In the genomic region with DNA sequence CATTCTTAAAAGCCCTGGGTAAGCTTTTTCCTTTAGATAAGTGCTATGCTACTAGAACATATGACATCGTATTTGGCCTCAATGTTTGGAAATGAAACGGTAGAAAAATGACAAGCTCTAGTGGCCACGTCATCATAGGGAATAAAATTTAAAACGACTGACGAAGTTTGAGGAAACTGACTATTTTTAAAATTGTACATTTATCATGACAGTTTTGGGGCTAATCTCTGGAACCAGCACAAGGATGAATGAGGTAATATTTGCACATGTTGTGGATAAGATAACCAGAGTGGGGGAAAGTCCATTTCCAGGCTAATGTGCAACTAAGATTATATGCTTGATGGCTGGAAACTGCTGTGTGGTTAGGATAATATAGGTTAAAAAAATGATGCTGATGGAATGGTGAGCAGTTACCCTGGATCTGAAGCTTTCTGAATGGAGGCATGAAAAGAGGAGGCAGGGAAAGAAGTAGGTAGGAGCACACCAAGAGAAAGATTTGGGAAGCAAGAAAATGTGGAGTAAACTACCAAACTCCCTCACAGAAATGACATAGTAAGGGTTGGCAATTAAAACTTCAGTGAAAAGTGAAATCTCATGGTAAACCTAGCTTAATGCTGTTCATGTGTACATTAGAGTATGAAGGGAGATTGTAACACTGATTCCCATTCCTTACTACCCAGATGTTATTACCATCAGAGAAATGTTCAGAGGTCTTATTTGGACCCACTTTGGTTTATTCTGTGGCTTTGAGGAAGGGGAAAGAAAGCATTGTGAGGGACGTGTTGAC, we compare ENCODE assay signal across 1 cellular context.
A peak's percentile ranks its signal among the peaks of the same experiment; 100 is the strongest.
TF ChIP-seq lines count a peak whose summit lies in the region.

No MANE protein-coding gene starts in this region.

TF ChIP-seq in K562, 482 proteins besides CTCF, POLR2A, EP300 and RAD21 (continued from another document and continues in another):
- TF ChIP-seq, protein P1, sequence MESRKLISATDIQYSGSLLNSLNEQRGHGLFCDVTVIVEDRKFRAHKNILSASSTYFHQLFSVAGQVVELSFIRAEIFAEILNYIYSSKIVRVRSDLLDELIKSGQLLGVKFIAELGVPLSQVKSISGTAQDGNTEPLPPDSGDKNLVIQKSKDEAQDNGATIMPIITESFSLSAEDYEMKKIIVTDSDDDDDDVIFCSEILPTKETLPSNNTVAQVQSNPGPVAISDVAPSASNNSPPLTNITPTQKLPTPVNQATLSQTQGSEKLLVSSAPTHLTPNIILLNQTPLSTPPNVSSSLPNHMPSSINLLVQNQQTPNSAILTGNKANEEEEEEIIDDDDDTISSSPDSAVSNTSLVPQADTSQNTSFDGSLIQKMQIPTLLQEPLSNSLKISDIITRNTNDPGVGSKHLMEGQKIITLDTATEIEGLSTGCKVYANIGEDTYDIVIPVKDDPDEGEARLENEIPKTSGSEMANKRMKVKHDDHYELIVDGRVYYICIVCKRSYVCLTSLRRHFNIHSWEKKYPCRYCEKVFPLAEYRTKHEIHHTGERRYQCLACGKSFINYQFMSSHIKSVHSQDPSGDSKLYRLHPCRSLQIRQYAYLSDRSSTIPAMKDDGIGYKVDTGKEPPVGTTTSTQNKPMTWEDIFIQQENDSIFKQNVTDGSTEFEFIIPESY (CRISPR knock-in tag; IDR thresholded peaks at IDR 0.05), result peak; percentile 52
- no peak for TF ChIP-seq ZNF121 (CRISPR knock-in tag; conservative IDR thresholded peaks at IDR 0.05)
- TF ChIP-seq, protein P2, sequence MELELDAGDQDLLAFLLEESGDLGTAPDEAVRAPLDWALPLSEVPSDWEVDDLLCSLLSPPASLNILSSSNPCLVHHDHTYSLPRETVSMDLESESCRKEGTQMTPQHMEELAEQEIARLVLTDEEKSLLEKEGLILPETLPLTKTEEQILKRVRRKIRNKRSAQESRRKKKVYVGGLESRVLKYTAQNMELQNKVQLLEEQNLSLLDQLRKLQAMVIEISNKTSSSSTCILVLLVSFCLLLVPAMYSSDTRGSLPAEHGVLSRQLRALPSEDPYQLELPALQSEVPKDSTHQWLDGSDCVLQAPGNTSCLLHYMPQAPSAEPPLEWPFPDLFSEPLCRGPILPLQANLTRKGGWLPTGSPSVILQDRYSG (tag; conservative IDR thresholded peaks at IDR 0.05; ENCODE audit: low read depth), result peak; percentile 82; the same call in 1 of the 2 replicates
- TF ChIP-seq, protein P3, sequence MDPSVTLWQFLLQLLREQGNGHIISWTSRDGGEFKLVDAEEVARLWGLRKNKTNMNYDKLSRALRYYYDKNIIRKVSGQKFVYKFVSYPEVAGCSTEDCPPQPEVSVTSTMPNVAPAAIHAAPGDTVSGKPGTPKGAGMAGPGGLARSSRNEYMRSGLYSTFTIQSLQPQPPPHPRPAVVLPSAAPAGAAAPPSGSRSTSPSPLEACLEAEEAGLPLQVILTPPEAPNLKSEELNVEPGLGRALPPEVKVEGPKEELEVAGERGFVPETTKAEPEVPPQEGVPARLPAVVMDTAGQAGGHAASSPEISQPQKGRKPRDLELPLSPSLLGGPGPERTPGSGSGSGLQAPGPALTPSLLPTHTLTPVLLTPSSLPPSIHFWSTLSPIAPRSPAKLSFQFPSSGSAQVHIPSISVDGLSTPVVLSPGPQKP (CRISPR knock-in tag; IDR thresholded peaks at IDR 0.05), result no peak
- TF ChIP-seq ZNF197 (CRISPR knock-in tag; IDR thresholded peaks at IDR 0.05; ENCODE audit: low read depth), result peak; percentile 96
- peak in 1 of 3 experiments; percentile 18 for TF ChIP-seq YY1 (IDR thresholded peaks at IDR 0.05; ENCODE audit: borderline replicate concordance in 1 of 3, control insufficient read depth in 1 of 3, extremely low read depth in 1 of 3, insufficient read depth in 3 of 3, insufficient read length in 1 of 3, insufficient replicate concordance in 2 of 3, low read depth in 1 of 3, low read length in 2 of 3)
- TF ChIP-seq HCFC1 (IDR thresholded peaks at IDR 0.05; ENCODE audit: low read depth, low read length), result no peak
- TF ChIP-seq, protein P4, sequence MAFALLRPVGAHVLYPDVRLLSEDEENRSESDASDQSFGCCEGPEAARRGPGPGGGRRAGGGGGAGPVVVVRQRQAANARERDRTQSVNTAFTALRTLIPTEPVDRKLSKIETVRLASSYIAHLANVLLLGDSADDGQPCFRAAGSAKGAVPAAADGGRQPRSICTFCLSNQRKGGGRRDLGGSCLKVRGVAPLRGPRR (CRISPR knock-in tag; IDR thresholded peaks at IDR 0.05), result no peak
- TF ChIP-seq GTF2E2 (tag; IDR thresholded peaks at IDR 0.05), result no peak; the same call in 1 of the 2 replicates
- no peak for TF ChIP-seq CHD1 (IDR thresholded peaks at IDR 0.05; ENCODE audit: low read length)
- TF ChIP-seq, protein P5, sequence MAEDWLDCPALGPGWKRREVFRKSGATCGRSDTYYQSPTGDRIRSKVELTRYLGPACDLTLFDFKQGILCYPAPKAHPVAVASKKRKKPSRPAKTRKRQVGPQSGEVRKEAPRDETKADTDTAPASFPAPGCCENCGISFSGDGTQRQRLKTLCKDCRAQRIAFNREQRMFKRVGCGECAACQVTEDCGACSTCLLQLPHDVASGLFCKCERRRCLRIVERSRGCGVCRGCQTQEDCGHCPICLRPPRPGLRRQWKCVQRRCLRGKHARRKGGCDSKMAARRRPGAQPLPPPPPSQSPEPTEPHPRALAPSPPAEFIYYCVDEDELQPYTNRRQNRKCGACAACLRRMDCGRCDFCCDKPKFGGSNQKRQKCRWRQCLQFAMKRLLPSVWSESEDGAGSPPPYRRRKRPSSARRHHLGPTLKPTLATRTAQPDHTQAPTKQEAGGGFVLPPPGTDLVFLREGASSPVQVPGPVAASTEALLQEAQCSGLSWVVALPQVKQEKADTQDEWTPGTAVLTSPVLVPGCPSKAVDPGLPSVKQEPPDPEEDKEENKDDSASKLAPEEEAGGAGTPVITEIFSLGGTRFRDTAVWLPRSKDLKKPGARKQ (CRISPR knock-in tag; IDR thresholded peaks at IDR 0.05), result no peak
- no peak for TF ChIP-seq MCM7 (IDR thresholded peaks at IDR 0.05)
- peak; percentile 84 for TF ChIP-seq FOXA1 (IDR thresholded peaks at IDR 0.05; ENCODE audit: borderline replicate concordance)
- peak; percentile 86 for TF ChIP-seq RNF2 (IDR thresholded peaks at IDR 0.05)
- no peak for TF ChIP-seq NR1H2 (CRISPR knock-in tag; IDR thresholded peaks at IDR 0.05)
- TF ChIP-seq SMAD3 (CRISPR knock-in tag; conservative IDR thresholded peaks at IDR 0.05), result peak; percentile 90; the same call in 1 of the 2 replicates
- TF ChIP-seq, protein P6, sequence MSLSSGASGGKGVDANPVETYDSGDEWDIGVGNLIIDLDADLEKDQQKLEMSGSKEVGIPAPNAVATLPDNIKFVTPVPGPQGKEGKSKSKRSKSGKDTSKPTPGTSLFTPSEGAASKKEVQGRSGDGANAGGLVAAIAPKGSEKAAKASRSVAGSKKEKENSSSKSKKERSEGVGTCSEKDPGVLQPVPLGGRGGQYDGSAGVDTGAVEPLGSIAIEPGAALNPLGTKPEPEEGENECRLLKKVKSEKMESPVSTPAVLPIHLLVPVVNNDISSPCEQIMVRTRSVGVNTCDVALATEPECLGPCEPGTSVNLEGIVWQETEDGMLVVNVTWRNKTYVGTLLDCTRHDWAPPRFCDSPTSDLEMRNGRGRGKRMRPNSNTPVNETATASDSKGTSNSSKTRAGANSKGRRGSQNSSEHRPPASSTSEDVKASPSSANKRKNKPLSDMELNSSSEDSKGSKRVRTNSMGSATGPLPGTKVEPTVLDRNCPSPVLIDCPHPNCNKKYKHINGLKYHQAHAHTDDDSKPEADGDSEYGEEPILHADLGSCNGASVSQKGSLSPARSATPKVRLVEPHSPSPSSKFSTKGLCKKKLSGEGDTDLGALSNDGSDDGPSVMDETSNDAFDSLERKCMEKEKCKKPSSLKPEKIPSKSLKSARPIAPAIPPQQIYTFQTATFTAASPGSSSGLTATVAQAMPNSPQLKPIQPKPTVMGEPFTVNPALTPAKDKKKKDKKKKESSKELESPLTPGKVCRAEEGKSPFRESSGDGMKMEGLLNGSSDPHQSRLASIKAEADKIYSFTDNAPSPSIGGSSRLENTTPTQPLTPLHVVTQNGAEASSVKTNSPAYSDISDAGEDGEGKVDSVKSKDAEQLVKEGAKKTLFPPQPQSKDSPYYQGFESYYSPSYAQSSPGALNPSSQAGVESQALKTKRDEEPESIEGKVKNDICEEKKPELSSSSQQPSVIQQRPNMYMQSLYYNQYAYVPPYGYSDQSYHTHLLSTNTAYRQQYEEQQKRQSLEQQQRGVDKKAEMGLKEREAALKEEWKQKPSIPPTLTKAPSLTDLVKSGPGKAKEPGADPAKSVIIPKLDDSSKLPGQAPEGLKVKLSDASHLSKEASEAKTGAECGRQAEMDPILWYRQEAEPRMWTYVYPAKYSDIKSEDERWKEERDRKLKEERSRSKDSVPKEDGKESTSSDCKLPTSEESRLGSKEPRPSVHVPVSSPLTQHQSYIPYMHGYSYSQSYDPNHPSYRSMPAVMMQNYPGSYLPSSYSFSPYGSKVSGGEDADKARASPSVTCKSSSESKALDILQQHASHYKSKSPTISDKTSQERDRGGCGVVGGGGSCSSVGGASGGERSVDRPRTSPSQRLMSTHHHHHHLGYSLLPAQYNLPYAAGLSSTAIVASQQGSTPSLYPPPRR (CRISPR knock-in tag; IDR thresholded peaks at IDR 0.05; ENCODE audit: borderline replicate concordance), result 0 out of 2 replicates have a peak, but pooled peaks have one; percentile 53
- no peak for TF ChIP-seq PRMT5 (CRISPR knock-in tag; IDR thresholded peaks at IDR 0.05)
- TF ChIP-seq, protein P7, sequence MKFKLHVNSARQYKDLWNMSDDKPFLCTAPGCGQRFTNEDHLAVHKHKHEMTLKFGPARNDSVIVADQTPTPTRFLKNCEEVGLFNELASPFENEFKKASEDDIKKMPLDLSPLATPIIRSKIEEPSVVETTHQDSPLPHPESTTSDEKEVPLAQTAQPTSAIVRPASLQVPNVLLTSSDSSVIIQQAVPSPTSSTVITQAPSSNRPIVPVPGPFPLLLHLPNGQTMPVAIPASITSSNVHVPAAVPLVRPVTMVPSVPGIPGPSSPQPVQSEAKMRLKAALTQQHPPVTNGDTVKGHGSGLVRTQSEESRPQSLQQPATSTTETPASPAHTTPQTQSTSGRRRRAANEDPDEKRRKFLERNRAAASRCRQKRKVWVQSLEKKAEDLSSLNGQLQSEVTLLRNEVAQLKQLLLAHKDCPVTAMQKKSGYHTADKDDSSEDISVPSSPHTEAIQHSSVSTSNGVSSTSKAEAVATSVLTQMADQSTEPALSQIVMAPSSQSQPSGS (CRISPR knock-in tag; IDR thresholded peaks at IDR 0.05), result no peak
- no peak for TF ChIP-seq GTF2F1 (IDR thresholded peaks at IDR 0.05; ENCODE audit: low read depth, low read length)
- peak; percentile 84 for TF ChIP-seq MYNN (IDR thresholded peaks at IDR 0.05)
- TF ChIP-seq MYNN (CRISPR knock-in tag; IDR thresholded peaks at IDR 0.05), result no peak
- TF ChIP-seq, protein P8, sequence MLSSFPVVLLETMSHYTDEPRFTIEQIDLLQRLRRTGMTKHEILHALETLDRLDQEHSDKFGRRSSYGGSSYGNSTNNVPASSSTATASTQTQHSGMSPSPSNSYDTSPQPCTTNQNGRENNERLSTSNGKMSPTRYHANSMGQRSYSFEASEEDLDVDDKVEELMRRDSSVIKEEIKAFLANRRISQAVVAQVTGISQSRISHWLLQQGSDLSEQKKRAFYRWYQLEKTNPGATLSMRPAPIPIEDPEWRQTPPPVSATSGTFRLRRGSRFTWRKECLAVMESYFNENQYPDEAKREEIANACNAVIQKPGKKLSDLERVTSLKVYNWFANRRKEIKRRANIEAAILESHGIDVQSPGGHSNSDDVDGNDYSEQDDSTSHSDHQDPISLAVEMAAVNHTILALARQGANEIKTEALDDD (IDR thresholded peaks at IDR 0.05), result peak; percentile 94
- peak; percentile 90; the same call in 1 of the 2 replicates for TF ChIP-seq ZBED1 (IDR thresholded peaks at IDR 0.05)
- TF ChIP-seq DPF2 (IDR thresholded peaks at IDR 0.05), result peak; percentile 99
- TF ChIP-seq, protein P9, sequence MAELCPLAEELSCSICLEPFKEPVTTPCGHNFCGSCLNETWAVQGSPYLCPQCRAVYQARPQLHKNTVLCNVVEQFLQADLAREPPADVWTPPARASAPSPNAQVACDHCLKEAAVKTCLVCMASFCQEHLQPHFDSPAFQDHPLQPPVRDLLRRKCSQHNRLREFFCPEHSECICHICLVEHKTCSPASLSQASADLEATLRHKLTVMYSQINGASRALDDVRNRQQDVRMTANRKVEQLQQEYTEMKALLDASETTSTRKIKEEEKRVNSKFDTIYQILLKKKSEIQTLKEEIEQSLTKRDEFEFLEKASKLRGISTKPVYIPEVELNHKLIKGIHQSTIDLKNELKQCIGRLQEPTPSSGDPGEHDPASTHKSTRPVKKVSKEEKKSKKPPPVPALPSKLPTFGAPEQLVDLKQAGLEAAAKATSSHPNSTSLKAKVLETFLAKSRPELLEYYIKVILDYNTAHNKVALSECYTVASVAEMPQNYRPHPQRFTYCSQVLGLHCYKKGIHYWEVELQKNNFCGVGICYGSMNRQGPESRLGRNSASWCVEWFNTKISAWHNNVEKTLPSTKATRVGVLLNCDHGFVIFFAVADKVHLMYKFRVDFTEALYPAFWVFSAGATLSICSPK (IDR thresholded peaks at IDR 0.05; ENCODE audit: borderline replicate concordance), result no peak
- peak; percentile 95 for TF ChIP-seq SMAD4 (CRISPR knock-in tag; conservative IDR thresholded peaks at IDR 0.05)
- TF ChIP-seq, protein P10, sequence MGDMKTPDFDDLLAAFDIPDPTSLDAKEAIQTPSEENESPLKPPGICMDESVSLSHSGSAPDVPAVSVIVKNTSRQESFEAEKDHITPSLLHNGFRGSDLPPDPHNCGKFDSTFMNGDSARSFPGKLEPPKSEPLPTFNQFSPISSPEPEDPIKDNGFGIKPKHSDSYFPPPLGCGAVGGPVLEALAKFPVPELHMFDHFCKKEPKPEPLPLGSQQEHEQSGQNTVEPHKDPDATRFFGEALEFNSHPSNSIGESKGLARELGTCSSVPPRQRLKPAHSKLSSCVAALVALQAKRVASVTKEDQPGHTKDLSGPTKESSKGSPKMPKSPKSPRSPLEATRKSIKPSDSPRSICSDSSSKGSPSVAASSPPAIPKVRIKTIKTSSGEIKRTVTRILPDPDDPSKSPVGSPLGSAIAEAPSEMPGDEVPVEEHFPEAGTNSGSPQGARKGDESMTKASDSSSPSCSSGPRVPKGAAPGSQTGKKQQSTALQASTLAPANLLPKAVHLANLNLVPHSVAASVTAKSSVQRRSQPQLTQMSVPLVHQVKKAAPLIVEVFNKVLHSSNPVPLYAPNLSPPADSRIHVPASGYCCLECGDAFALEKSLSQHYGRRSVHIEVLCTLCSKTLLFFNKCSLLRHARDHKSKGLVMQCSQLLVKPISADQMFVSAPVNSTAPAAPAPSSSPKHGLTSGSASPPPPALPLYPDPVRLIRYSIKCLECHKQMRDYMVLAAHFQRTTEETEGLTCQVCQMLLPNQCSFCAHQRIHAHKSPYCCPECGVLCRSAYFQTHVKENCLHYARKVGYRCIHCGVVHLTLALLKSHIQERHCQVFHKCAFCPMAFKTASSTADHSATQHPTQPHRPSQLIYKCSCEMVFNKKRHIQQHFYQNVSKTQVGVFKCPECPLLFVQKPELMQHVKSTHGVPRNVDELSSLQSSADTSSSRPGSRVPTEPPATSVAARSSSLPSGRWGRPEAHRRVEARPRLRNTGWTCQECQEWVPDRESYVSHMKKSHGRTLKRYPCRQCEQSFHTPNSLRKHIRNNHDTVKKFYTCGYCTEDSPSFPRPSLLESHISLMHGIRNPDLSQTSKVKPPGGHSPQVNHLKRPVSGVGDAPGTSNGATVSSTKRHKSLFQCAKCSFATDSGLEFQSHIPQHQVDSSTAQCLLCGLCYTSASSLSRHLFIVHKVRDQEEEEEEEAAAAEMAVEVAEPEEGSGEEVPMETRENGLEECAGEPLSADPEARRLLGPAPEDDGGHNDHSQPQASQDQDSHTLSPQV (IDR thresholded peaks at IDR 0.05), result peak; percentile 65; the same call in 1 of the 2 replicates
- no peak for TF ChIP-seq SNIP1 (IDR thresholded peaks at IDR 0.05; ENCODE audit: low read depth)
- TF ChIP-seq ZNF561 (CRISPR knock-in tag; conservative IDR thresholded peaks at IDR 0.05), result no peak
- peak; percentile 87; the same call in 1 of the 2 replicates for TF ChIP-seq HDAC2 (IDR thresholded peaks at IDR 0.05)
- TF ChIP-seq NFATC3 (IDR thresholded peaks at IDR 0.05), result peak; percentile 86
